8 cellular contexts compared by ENCODE assay signal in genomic region chr1:181141431-181141910, GRCh38. TPM values are rescaled to one million over a fixed set of nuclear protein-coding genes. Genes with fewer than 3 reads are reported as not detected.
A peak's percentile ranks its signal among the peaks of the same experiment; 100 is the strongest.
DNase-seq lines count a peak whose midpoint lies in the region; ATAC-seq lines count a peak whose summit lies in the region.

No MANE protein-coding gene starts in this region.

- DNase-seq in activated gamma-delta T cell treated with anti-CD3 and anti-CD28 coated beads, Interleukin-2, amount 50 U/mL, for 16 hours (ENCODE audit: low read depth) = peak; percentile 37
- DNase-seq in activated gamma-delta T cell treated with Interleukin-2 at 50 U/mL for 16 hours (no peak), glomerular visceral epithelial cell (ENCODE audit: extremely low spot score) (peak; percentile 30), SW480 (ENCODE audit: low spot score) (no peak), H4 (ENCODE audit: low spot score) (no peak)
- peak; percentile 48 for DNase-seq in activated CD8-positive, alpha-beta memory T cell treated with anti-CD3 and anti-CD28 coated beads, Interleukin-2, amount 50 U/mL, for 4 hours
- peak; percentile 43 to 47 for DNase-seq in stimulated activated CD8-positive, alpha-beta memory T cell treated with anti-CD3 and anti-CD28 coated beads, Interleukin-15, amount 100 ng/mL, for 4 hours (ENCODE audit: low read depth in 2 of 2)

- no peak for ATAC-seq in HG02870 (IDR thresholded peaks at IDR 0.05; ENCODE audit: unreplicated experiment)

RNA-seq across cellular contexts. Expression of gene IER5, which starts 53.0 kb away (rescaled TPM):
- total RNA-seq in H4 (2014; rRNA removed; shearing (Covaris generic)) = 4.7 and 6.0 TPM in 2 replicates

Comparison
In these comparisons a context has a peak if more than half of its experiments do, and no peak if none do; other contexts are left out.
1. DNase-seq: peak in activated gamma-delta T cell treated with anti-CD3 and anti-CD28 coated beads, Interleukin-2, amount 50 U/mL, for 16 hours (single experiment), activated CD8-positive, alpha-beta memory T cell treated with anti-CD3 and anti-CD28 coated beads, Interleukin-2, amount 50 U/mL, for 4 hours (single experiment), glomerular visceral epithelial cell (single experiment) and stimulated activated CD8-positive, alpha-beta memory T cell treated with anti-CD3 and anti-CD28 coated beads, Interleukin-15, amount 100 ng/mL, for 4 hours (2 of 2); none in activated gamma-delta T cell treated with Interleukin-2 at 50 U/mL for 16 hours (single experiment), SW480 (single experiment) and H4 (single experiment).